Comparison of ENCODE assay signal across 34 cellular contexts in genomic region chr11:14251754-14252153, GRCh38.
"Had no signal": no experiment of that assay in that cellular context is flagged by ENCODE, and none has a peak within 500 bp of the region (broad histone marks: within the 10 kb centered on the region; RNA-seq: fewer than 3 reads in every experiment).

No MANE protein-coding gene starts in this region.

- H3K4me1 ChIP-seq: ascending aorta, body of pancreas, breast epithelium had no signal

- DNase-seq: activated effector memory CD4-positive, alpha-beta T cell treated with anti-CD3 and anti-CD28 coated beads, Interleukin-2, amount 50 U/mL, for 16 hours; activated effector memory CD4-positive, alpha-beta T cell treated with Interleukin-2 at 50 U/mL for 16 hours; activated gamma-delta T cell; activated gamma-delta T cell treated with Interleukin-2 at 50 U/mL for 16 hours; activated naive CD4-positive, alpha-beta T cell; activated naive CD4-positive, alpha-beta T cell treated with anti-CD3 and anti-CD28 coated beads for 36 hours; activated naive CD4-positive, alpha-beta T cell treated with anti-CD3 and anti-CD28 coated beads, Interleukin-2, amount 10 ng/mL, durations not matched to agents 7 days and 5 days; activated naive CD4-positive, alpha-beta T cell treated with anti-CD3 and anti-CD28 coated beads, Interleukin-2, amount 50 U/mL, for 16 hours; activated naive CD4-positive, alpha-beta T cell treated with Interleukin-2 at 50 U/mL for 16 hours; activated naive CD8-positive, alpha-beta T cell treated with anti-CD3 and anti-CD28 coated beads for 36 hours; activated naive CD8-positive, alpha-beta T cell treated with anti-CD3 and anti-CD28 coated beads, Interleukin-2, amount 10 ng/mL, durations not matched to agents 7 days and 5 days; activated naive CD8-positive, alpha-beta T cell treated with anti-CD3 and anti-CD28 coated beads, Interleukin-2, amount 50 U/mL, for 24 hours; activated T-cell treated with anti-CD3 and anti-CD28 coated beads for 4 hours; activated T-cell treated with anti-CD3 and anti-CD28 coated beads, Interleukin-2, amount 50 U/mL, for 1 hour; activated T-cell treated with anti-CD3 and anti-CD28 coated beads, Interleukin-2, amount 50 U/mL, for 24 hours; activated T-cell treated with anti-CD3 and anti-CD28 coated beads, Interleukin-2, amount 50 U/mL, for 4 hours; activated T-cell treated with anti-CD3 and anti-CD28 coated beads, Interleukin-2, amount 50 U/mL, for 48 hours; activated T-cell treated with anti-CD3 and anti-CD28 coated beads, Interleukin-2, amount 50 U/mL, for 72 hours; adrenal gland; amniotic stem cell; amygdala; anterior cingulate cortex; aorta; body of pancreas; brain microvascular endothelial cell; central memory CD4-positive, alpha-beta T cell; cerebellar nuclear complex had no signal

- ATAC-seq: activated naive CD4-positive, alpha-beta T cell treated with anti-CD3 and anti-CD28 coated beads, Interleukin-2, amount 50 U/mL, for 72 hours; activated naive CD8-positive, alpha-beta T cell treated with anti-CD3 and anti-CD28 coated beads, Interleukin-2, amount 50 U/mL, for 24 hours; activated T-cell treated with anti-CD3 and anti-CD28 coated beads, Interleukin-2, amount 50 U/mL, for 4 hours; activated T-cell treated with anti-CD3 and anti-CD28 coated beads, Interleukin-2, amount 50 U/mL, for 72 hours; activated T-helper 17 cell treated with anti-CD3 and anti-CD28 coated beads, Interleukin-2, amount 50 U/mL, for 72 hours; body of pancreas had no signal

- FAIRE-seq: astrocyte, bronchial epithelial cell had no signal

- H3K36me3 ChIP-seq: adrenal gland, ascending aorta, brain microvascular endothelial cell, breast epithelium, cardiac muscle cell had no signal

- H3K9me3 ChIP-seq: adrenal gland, ascending aorta, body of pancreas, breast epithelium had no signal

- H3K27me3 ChIP-seq: adrenal gland, ascending aorta, body of pancreas, brain microvascular endothelial cell, breast epithelium had no signal

- H3K27ac ChIP-seq: adrenal gland, ascending aorta, body of pancreas, brain microvascular endothelial cell, breast epithelium, cardiac muscle cell had no signal

- H3K4me3 ChIP-seq: adrenal gland, ascending aorta, body of pancreas, breast epithelium, cardiac muscle cell had no signal
